ENCODE assay signal across 9 cellular contexts in genomic region chr22:21000987-21001600, GRCh38. TPM values are rescaled to one million over a fixed set of nuclear protein-coding genes. Genes with fewer than 3 reads are reported as not detected.
DNase-seq lines count a peak whose midpoint lies in the region; ATAC-seq, FAIRE-seq and TF ChIP-seq lines count a peak whose summit lies in the region.
"Had no signal": no experiment of that assay in that cellular context is flagged by ENCODE, and none has a peak within 500 bp of the region (broad histone marks: within the 10 kb centered on the region; RNA-seq: fewer than 3 reads in every experiment).

No MANE protein-coding gene starts in this region.

- TF ChIP-seq CTCF in bronchial epithelial cell (IDR thresholded peaks at IDR 0.05; ENCODE audit: insufficient read depth, low read length, severe bottlenecking) = no peak
- no peak for TF ChIP-seq CTCF in mesothelial cell of epicardium (IDR thresholded peaks at IDR 0.05; ENCODE audit: unreplicated experiment)

- H3K9me3 Mint-ChIP-seq in mesothelial cell of epicardium = no peaks in the 10 kb centered on the region

- peaks cover 34% of the 10 kb centered on the region for H3K36me3 ChIP-seq in HUES6 (ENCODE audit: control insufficient read depth, insufficient read depth, low read length)
- peaks cover 10% of the 10 kb centered on the region for H3K36me3 ChIP-seq in bronchial epithelial cell (ENCODE audit: control insufficient read depth, insufficient read depth, low read length)

- H3K27me3 Mint-ChIP-seq in mesothelial cell of epicardium (ENCODE audit: low read depth) = no peaks in the 10 kb centered on the region

- H3K36me3 Mint-ChIP-seq in mesothelial cell of epicardium = no peaks in the 10 kb centered on the region

- peak overlapping the region; percentile 95 for H3K9ac ChIP-seq in HUES6 (ENCODE audit: low read length)

- no peak for FAIRE-seq in bronchial epithelial cell (lab: Jason Lieb, UNC)

- H3K27ac Mint-ChIP-seq in mesothelial cell of epicardium = peak overlapping the region; percentile 99

- H3K4me3 ChIP-seq in HUES6 (ENCODE audit: low read depth, low read length) (peak overlapping the region; percentile 83), bronchial epithelial cell (ENCODE audit: low read depth, low read length) (peak overlapping the region; percentile 88)

- DNase-seq in bronchial epithelial cell (ENCODE audit: low read depth) = no peak
- DNase-seq in mesothelial cell of epicardium (ENCODE audit: low spot score in 2 of 2, unreplicated experiment in 2 of 2) = no peak
- no peak for DNase-seq in AML-193 (lab: John Stamatoyannopoulos, UW)
- DNase-seq in SK-N-DZ (ENCODE audit: low spot score) = no peak

- TF ChIP-seq POLR2A in GM18505 (IDR thresholded peaks at IDR 0.05; ENCODE audit: borderline replicate concordance, extremely low read depth, insufficient read depth, insufficient read length) = no peak

- H3K27me3 ChIP-seq in HUES6 (ENCODE audit: control insufficient read depth, insufficient read depth, low read length) (no peaks in the 10 kb centered on the region), bronchial epithelial cell (ENCODE audit: control insufficient read depth, insufficient read depth, low read length) (no peaks in the 10 kb centered on the region)

- H3K27ac ChIP-seq in HUES6 (ENCODE audit: low read depth, low read length) = peak overlapping the region; percentile 87

- peaks cover 31% of the 10 kb centered on the region for H3K4me1 Mint-ChIP-seq in mesothelial cell of epicardium

- no peaks in the 10 kb centered on the region for H3K9me3 ChIP-seq in HUES6 (ENCODE audit: control insufficient read depth, insufficient read depth, low read depth, low read length)

- H3K4me3 Mint-ChIP-seq in mesothelial cell of epicardium = peak overlapping the region; percentile 89

- ATAC-seq in GM18505 (IDR thresholded peaks at IDR 0.05; ENCODE audit: unreplicated experiment) = peak; percentile 15
- ATAC-seq in HG02571 (IDR thresholded peaks at IDR 0.05; ENCODE audit: unreplicated experiment) = no peak
- no peak for ATAC-seq in HG03135 (IDR thresholded peaks at IDR 0.05; ENCODE audit: unreplicated experiment)

- H3K4me1 ChIP-seq in HUES6 (ENCODE audit: control insufficient read depth, insufficient read depth, low read length) = peaks cover 10% of the 10 kb centered on the region

RNA-seq across cellular contexts. Expression of gene THAP7, which starts 0.8 kb away (rescaled TPM):
- total RNA-seq in bronchial epithelial cell (23.2 and 29.0 TPM in 2 replicates), mesothelial cell of epicardium (19.7 to 22.8 TPM (median 22.0 TPM) in 3 replicates)
- 45.0 and 48.4 TPM in 2 replicates for polyA plus RNA-seq in SK-N-DZ (2014; cell fraction: cytosol; rRNA removed)
- polyA plus RNA-seq in SK-N-DZ (2014; cell fraction: nucleus; rRNA removed) = 81.3 and 92.9 TPM in 2 replicates

RNA-seq across cellular contexts. Expression of gene P2RX6, which starts 13.9 kb away (rescaled TPM):
- total RNA-seq in bronchial epithelial cell (0.13 and 0.26 TPM in 2 replicates), mesothelial cell of epicardium (0.72 to 1.1 TPM (median 0.88 TPM) in 3 replicates)
- polyA plus RNA-seq in SK-N-DZ (2014; cell fraction: cytosol; rRNA removed) = 0.71 and 0.73 TPM in 2 replicates
- polyA plus RNA-seq in SK-N-DZ (2014; cell fraction: nucleus; rRNA removed) = 5.6 and 7.9 TPM in 2 replicates

RNA-seq across cellular contexts. Expression of gene LZTR1, which starts 19.0 kb away (rescaled TPM):
- 14.7 and 23.2 TPM in 2 replicates for total RNA-seq in bronchial epithelial cell
- total RNA-seq in mesothelial cell of epicardium = 92.3 to 101 TPM (median 97.3 TPM) in 3 replicates
- 27.2 and 32.2 TPM in 2 replicates for polyA plus RNA-seq in SK-N-DZ (2014; cell fraction: cytosol; rRNA removed)
- 300 and 350 TPM in 2 replicates for polyA plus RNA-seq in SK-N-DZ (2014; cell fraction: nucleus; rRNA removed)

RNA-seq across cellular contexts. Expression of gene SLC7A4, which starts 31.3 kb away (rescaled TPM):
- under 0.01 and 0.77 TPM in 2 replicates for total RNA-seq in bronchial epithelial cell
- total RNA-seq in mesothelial cell of epicardium = 3.2 to 3.7 TPM (median 3.2 TPM) in 3 replicates
- polyA plus RNA-seq in SK-N-DZ (2014; cell fraction: cytosol; rRNA removed) = 0.29 TPM in 1 of 2 replicates, not detected in the other
- 0.09 and 0.19 TPM in 2 replicates for polyA plus RNA-seq in SK-N-DZ (2014; cell fraction: nucleus; rRNA removed)
- total RNA-seq: T-helper 2 cell treated with Interferon-gamma antibody and Interleukin-4, amounts not matched to agents 100 ng/mL and 5 ng/mL, for 36 hours had no signal

RNA-seq across cellular contexts. Expression of gene AIFM3, which starts 34.0 kb away (rescaled TPM):
- total RNA-seq in bronchial epithelial cell (2.4 and 2.8 TPM in 2 replicates), mesothelial cell of epicardium (2.4 to 3.2 TPM (median 2.5 TPM) in 3 replicates)
- polyA plus RNA-seq in SK-N-DZ (2014; cell fraction: cytosol; rRNA removed) = 3.3 and 5.0 TPM in 2 replicates
- 18.1 and 21.1 TPM in 2 replicates for polyA plus RNA-seq in SK-N-DZ (2014; cell fraction: nucleus; rRNA removed)
